In the genomic region with DNA sequence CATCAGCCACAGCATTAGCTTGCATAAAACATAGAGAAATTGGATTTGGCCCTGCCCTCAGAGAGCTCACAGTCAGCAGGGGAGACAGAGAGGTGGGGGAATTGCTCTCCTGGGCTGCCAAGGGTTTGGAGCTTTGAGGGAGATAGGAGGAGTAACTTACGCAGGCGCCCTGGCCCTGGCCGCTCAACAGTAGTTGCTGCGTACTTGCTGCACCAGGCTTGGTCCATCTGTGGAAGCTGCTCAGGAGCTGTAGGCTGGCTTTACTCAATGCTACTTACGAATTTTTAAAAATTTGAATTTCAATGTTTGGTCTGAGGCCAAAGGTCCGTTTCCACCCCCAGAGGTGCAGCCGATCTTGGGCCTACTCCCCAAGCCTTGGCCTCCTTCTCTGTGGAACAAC, we compare ENCODE assay signal across 28 cellular contexts.
"Had no signal": no experiment of that assay in that cellular context is flagged by ENCODE, and none has a peak within 500 bp of the region (broad histone marks: within the 10 kb centered on the region; RNA-seq: fewer than 3 reads in every experiment).

No MANE protein-coding gene starts in this region.

- H3K4me1 ChIP-seq: ascending aorta, breast epithelium, colonic mucosa, esophagus muscularis mucosa, foreskin keratinocyte, gastrocnemius medialis had no signal

- H3K36me3 ChIP-seq: ascending aorta, breast epithelium, cardiac muscle cell, colonic mucosa, esophagus muscularis mucosa, gastrocnemius medialis had no signal

- H3K4me3 ChIP-seq: ascending aorta, breast epithelium, cardiac muscle cell, colonic mucosa, dorsolateral prefrontal cortex, esophagus muscularis mucosa, gastrocnemius medialis had no signal

- DNase-seq: activated CD4-positive, alpha-beta memory T cell treated with anti-CD3 and anti-CD28 coated beads for 36 hours; activated CD4-positive, alpha-beta T cell treated with anti-CD3 and anti-CD28 coated beads, Interleukin-2, amount 10 ng/mL, durations not matched to agents 24 days and 14 days; activated CD4-positive, CD25-positive, alpha-beta regulatory T cell; activated CD4-positive, CD25-positive, alpha-beta regulatory T cell treated with anti-CD3 and anti-CD28 coated beads, Interleukin-2, amount 50 U/mL, for 72 hours; activated CD8-positive, alpha-beta memory T cell treated with anti-CD3 and anti-CD28 coated beads, Interleukin-2, amount 10 ng/mL, durations not matched to agents 7 days and 5 days; activated CD8-positive, alpha-beta memory T cell treated with anti-CD3 and anti-CD28 coated beads, Interleukin-2, amount 50 U/mL, for 4 hours; activated CD8-positive, alpha-beta T cell treated with anti-CD3 and anti-CD28 coated beads, Interleukin-2, amount 10 ng/mL, durations not matched to agents 7 days and 5 days; activated gamma-delta T cell; activated naive CD4-positive, alpha-beta T cell; activated naive CD4-positive, alpha-beta T cell treated with anti-CD3 and anti-CD28 coated beads, Interleukin-2, amount 10 ng/mL, durations not matched to agents 7 days and 5 days; activated naive CD8-positive, alpha-beta T cell treated with anti-CD3 and anti-CD28 coated beads, Interleukin-2, amount 10 ng/mL, durations not matched to agents 7 days and 5 days; activated T-cell treated with anti-CD3 and anti-CD28 coated beads, Interleukin-2, amount 50 U/mL, for 1 hour; activated T-cell treated with anti-CD3 and anti-CD28 coated beads, Interleukin-2, amount 50 U/mL, for 48 hours; central memory CD4-positive, alpha-beta T cell; cerebellar nuclear complex; colonic mucosa; effector memory CD4-positive, alpha-beta T cell; foreskin keratinocyte; gastrocnemius medialis; glutamatergic neuron; T-helper 2 cell had no signal

- H3K27ac ChIP-seq: ascending aorta, breast epithelium, cardiac muscle cell, colonic mucosa, dorsolateral prefrontal cortex, esophagus muscularis mucosa, foreskin keratinocyte, gastrocnemius medialis had no signal

- ATAC-seq: activated CD4-positive, alpha-beta T cell treated with anti-CD3 and anti-CD28 coated beads for 36 hours; activated CD8-positive, alpha-beta memory T cell treated with anti-CD3 and anti-CD28 coated beads, Interleukin-2, amount 10 ng/mL, durations not matched to agents 7 days and 5 days; activated CD8-positive, alpha-beta T cell treated with anti-CD3 and anti-CD28 coated beads, Interleukin-2, amount 10 ng/mL, durations not matched to agents 7 days and 5 days; activated naive CD4-positive, alpha-beta T cell treated with anti-CD3 and anti-CD28 coated beads, Interleukin-2, amount 50 U/mL, for 72 hours; foreskin keratinocyte; gastrocnemius medialis had no signal

- H3K9me3 ChIP-seq: ascending aorta, colonic mucosa, esophagus muscularis mucosa, gastrocnemius medialis had no signal

- H3K27me3 ChIP-seq: ascending aorta, colonic mucosa, foreskin keratinocyte had no signal
